ENCODE assay signal across 9 cellular contexts in the genomic region with DNA sequence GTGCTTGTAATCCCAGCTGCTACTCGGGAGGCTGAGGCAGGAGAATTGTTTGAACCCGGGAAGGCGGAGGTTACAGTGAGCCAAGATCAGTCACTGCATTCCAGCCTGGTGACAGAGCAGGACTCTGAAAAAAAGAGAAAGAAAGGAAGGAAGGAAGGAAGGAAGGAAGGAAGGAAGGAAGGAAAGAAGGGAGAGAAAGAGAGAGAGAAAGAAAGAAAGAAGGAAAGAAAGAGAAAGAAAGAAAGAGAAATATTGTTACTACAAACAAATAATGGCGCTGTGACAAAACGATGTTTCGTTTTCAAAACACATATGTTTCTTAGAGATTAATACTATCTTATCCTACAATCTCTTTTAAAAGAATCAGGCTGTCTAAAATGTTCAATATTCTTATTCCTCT. TPM values are rescaled to one million over a fixed set of nuclear protein-coding genes. Genes with fewer than 3 reads are reported as not detected.
"Had no signal": no experiment of that assay in that cellular context is flagged by ENCODE, and none has a peak within 500 bp of the region (broad histone marks: within the 10 kb centered on the region; RNA-seq: fewer than 3 reads in every experiment).

No MANE protein-coding gene starts in this region.

- ATAC-seq: HepG2 had no signal

- DNase-seq: IMR-90, KBM-7, KG1 had no signal

- H3K4me2 ChIP-seq: KMS-11 had no signal

- H3K9ac ChIP-seq: KMS-11 had no signal

- H3K27ac ChIP-seq: HL-60, KMS-11 had no signal

- FAIRE-seq: HepG2, HTR-8/SVneo had no signal

RNA-seq across cellular contexts. Expression of a gene that starts 42.1 kb away (rescaled TPM):
- total RNA-seq: HepG2, HT-29, IMR-90 had no signal
- polyA plus RNA-seq: HepG2, IgD-negative memory B cell, IMR-90 had no signal
